Comparison of ENCODE assay signal across 34 cellular contexts in genomic region chr13:60044321-60044720, GRCh38.
"Had no signal": no experiment of that assay in that cellular context is flagged by ENCODE, and none has a peak within 500 bp of the region (broad histone marks: within the 10 kb centered on the region; RNA-seq: fewer than 3 reads in every experiment).

No MANE protein-coding gene starts in this region.

- H3K4me3 ChIP-seq: MG63 had no signal

- DNase-seq: Kasumi-1, MG63, MM.1S, MV-4-11, NCI-H1048, NCI-H1092, NCI-H1092 treated with DMSO at 0.1 percent for 48 hours, NCI-H1105, NCI-H1105 treated with DMSO at 0.1 percent for 48 hours, NCI-H1417, NCI-H1417 treated with DMSO at 0.1 percent for 48 hours, NCI-H1436, NCI-H1436 treated with DMSO at 0.1 percent for 48 hours, NCI-H146, NCI-H1694, NCI-H1694 treated with DMSO at 0.1 percent for 48 hours, NCI-H187, NCI-H187 treated with DMSO at 0.1 percent for 48 hours, NCI-H1930, NCI-H2029, NCI-H2029 treated with DMSO at 0.1 percent for 48 hours, NCI-H2081, NCI-H2081 treated with DMSO at 0.1 percent for 48 hours, NCI-H2107, NCI-H2171, NCI-H2171 treated with DMSO at 0.1 percent for 48 hours, NCI-H226, NCI-H345, NCI-H446, NCI-H446 treated with DMSO at 0.1 percent for 48 hours, NCI-H510A, NCI-H510A treated with DMSO at 0.1 percent for 48 hours, NCI-H524, NCI-H524 treated with DMSO at 0.1 percent for 48 hours had no signal

- H3K9me3 ChIP-seq: MG63 had no signal

- H3K27me3 ChIP-seq: MG63 had no signal
